12 cellular contexts compared by ENCODE assay signal in the genomic region with DNA sequence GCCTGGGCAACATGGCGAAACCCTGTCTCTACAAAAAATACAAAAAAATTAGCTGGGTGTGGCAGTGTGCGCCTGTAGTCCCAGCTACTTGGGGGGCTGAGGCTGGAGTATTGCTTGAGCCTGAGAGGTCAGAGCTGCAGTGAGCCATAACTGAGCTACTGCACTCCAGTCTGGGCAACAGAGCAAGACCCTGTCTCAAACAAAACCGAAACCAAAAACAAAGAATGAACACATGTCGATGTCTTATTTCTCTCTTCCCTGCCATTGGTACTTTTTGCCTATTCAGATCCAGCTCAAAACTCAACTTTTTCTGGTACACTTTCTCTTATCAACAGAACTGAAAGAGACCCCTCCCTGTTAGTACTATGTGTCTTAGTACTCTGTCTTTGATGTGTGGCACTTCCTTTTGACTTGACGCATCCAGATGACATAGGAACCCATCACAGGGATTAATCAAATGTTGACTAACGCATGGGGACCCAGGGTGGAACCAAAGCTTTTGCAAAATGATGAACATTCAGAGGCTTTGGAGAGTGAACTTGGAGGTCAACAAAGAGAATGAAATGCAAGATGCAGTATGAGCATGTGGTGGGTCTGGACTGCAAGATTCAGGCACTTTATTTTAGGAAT. TPM values are rescaled to one million over a fixed set of nuclear protein-coding genes. Genes with fewer than 3 reads are reported as not detected.
A peak's percentile ranks its signal among the peaks of the same experiment; 100 is the strongest.
DNase-seq lines count a peak whose midpoint lies in the region; FAIRE-seq and TF ChIP-seq lines count a peak whose summit lies in the region.
"Had no signal": no experiment of that assay in that cellular context is flagged by ENCODE, and none has a peak within 500 bp of the region (broad histone marks: within the 10 kb centered on the region; RNA-seq: fewer than 3 reads in every experiment).

No MANE protein-coding gene starts in this region.

- H3K79me2 ChIP-seq in astrocyte (ENCODE audit: insufficient read depth, low read length) (peaks cover 96% of the 10 kb centered on the region), neural progenitor cell (ENCODE audit: low read depth) (peaks cover 17% of the 10 kb centered on the region)

- peaks cover 65% of the 10 kb centered on the region for H4K20me1 ChIP-seq in astrocyte (ENCODE audit: insufficient read depth, low read length)
- H4K20me1 ChIP-seq in neural progenitor cell (ENCODE audit: low read depth), result no peaks in the 10 kb centered on the region

- H3K4me3 ChIP-seq in astrocyte (ENCODE audit: insufficient read depth, low read depth, low read length), result no peak overlapping the region
- H3K4me3 ChIP-seq in skeletal muscle tissue (ENCODE audit: low read length in 3 of 3), result no peak overlapping the region
- H3K4me3 ChIP-seq in neural progenitor cell, result no peak overlapping the region
- no peak overlapping the region for H3K4me3 ChIP-seq in adrenal gland
- H3K4me3 ChIP-seq: A549 had no signal

- no peak for TF ChIP-seq POLR2A in adrenal gland (IDR thresholded peaks at IDR 0.05)

- H3K36me3 Mint-ChIP-seq in activated CD4-positive, alpha-beta T cell treated with anti-CD3 and anti-CD28 coated beads, Interleukin-2, amount 10 ng/mL, durations not matched to agents 7 days and 5 days (ENCODE audit: low read depth), result peaks cover 3% of the 10 kb centered on the region
- H3K36me3 Mint-ChIP-seq in HFFc6 (ENCODE audit: low read depth) (no peaks in the 10 kb centered on the region), astrocyte (ENCODE audit: low read depth, unreplicated experiment) (peaks cover 12% of the 10 kb centered on the region), neural progenitor cell (peaks cover 12% of the 10 kb centered on the region)
- H3K36me3 Mint-ChIP-seq: activated naive CD8-positive, alpha-beta T cell treated with anti-CD3 and anti-CD28 coated beads, Interleukin-2, amount 10 ng/mL, durations not matched to agents 7 days and 5 days had no signal

- H3K27ac Mint-ChIP-seq in activated CD4-positive, alpha-beta T cell treated with anti-CD3 and anti-CD28 coated beads, Interleukin-2, amount 10 ng/mL, durations not matched to agents 7 days and 5 days, result peak overlapping the region; percentile 69
- H3K27ac Mint-ChIP-seq in HFFc6, result no peak overlapping the region
- peak overlapping the region; percentile 55 for H3K27ac Mint-ChIP-seq in astrocyte (ENCODE audit: unreplicated experiment)
- no peak overlapping the region for H3K27ac Mint-ChIP-seq in neural progenitor cell
- H3K27ac Mint-ChIP-seq: activated naive CD8-positive, alpha-beta T cell treated with anti-CD3 and anti-CD28 coated beads, Interleukin-2, amount 10 ng/mL, durations not matched to agents 7 days and 5 days had no signal

- H2AFZ ChIP-seq in astrocyte (ENCODE audit: low read depth, low read length), result no peak overlapping the region
- H2AFZ ChIP-seq in neural progenitor cell (replicated peaks), result no peak overlapping the region

- H3K4me2 ChIP-seq in astrocyte (ENCODE audit: low read length) (peak overlapping the region; percentile 26), neural progenitor cell (no peak overlapping the region)
- H3K4me2 ChIP-seq: A549 had no signal

- H3K27me3 ChIP-seq in astrocyte (ENCODE audit: insufficient read depth, low read length), result no peaks in the 10 kb centered on the region
- no peaks in the 10 kb centered on the region for H3K27me3 ChIP-seq in skeletal muscle tissue (ENCODE audit: control insufficient read depth in 3 of 3, insufficient read depth in 3 of 3, low read length in 3 of 3)
- H3K27me3 ChIP-seq in neural progenitor cell, result no peaks in the 10 kb centered on the region
- no peaks in the 10 kb centered on the region for H3K27me3 ChIP-seq in adrenal gland

- peaks cover 46% of the 10 kb centered on the region for H3K4me1 Mint-ChIP-seq in activated CD4-positive, alpha-beta T cell treated with anti-CD3 and anti-CD28 coated beads, Interleukin-2, amount 10 ng/mL, durations not matched to agents 7 days and 5 days
- H3K4me1 Mint-ChIP-seq in HFFc6 (ENCODE audit: low read depth), result peaks cover 13% of the 10 kb centered on the region
- peaks cover 28% of the 10 kb centered on the region for H3K4me1 Mint-ChIP-seq in astrocyte (ENCODE audit: low read depth, unreplicated experiment)
- H3K4me1 Mint-ChIP-seq in neural progenitor cell, result peaks cover 15% of the 10 kb centered on the region

- peaks cover 14% of the 10 kb centered on the region for H3K27me3 Mint-ChIP-seq in activated CD4-positive, alpha-beta T cell treated with anti-CD3 and anti-CD28 coated beads, Interleukin-2, amount 10 ng/mL, durations not matched to agents 7 days and 5 days
- H3K27me3 Mint-ChIP-seq in HFFc6 (ENCODE audit: insufficient read depth) (peaks cover 10% of the 10 kb centered on the region), astrocyte (ENCODE audit: low read depth, unreplicated experiment) (no peaks in the 10 kb centered on the region), neural progenitor cell (ENCODE audit: insufficient read depth, low read depth) (no peaks in the 10 kb centered on the region)

- H3K4me1 ChIP-seq in astrocyte (ENCODE audit: insufficient read depth, low read length) (peaks cover 10% of the 10 kb centered on the region), skeletal muscle tissue (ENCODE audit: control insufficient read depth in 3 of 3, insufficient read depth in 3 of 3, low read length in 3 of 3) (peaks cover 0 to 3% (median 2%) of the 10 kb centered on the region in 3 donors), neural progenitor cell (peaks cover 4% of the 10 kb centered on the region), adrenal gland (replicated peaks in 1 of 2) (no peaks in the 10 kb centered on the region)

- CTCF ChIA-PET in activated CD4-positive, alpha-beta T cell treated with anti-CD3 and anti-CD28 coated beads, Interleukin-2, amount 10 ng/mL, durations not matched to agents 7 days and 5 days (lab: Charles Lee), result no interaction called here

- FAIRE-seq in astrocyte (lab: Jason Lieb, UNC), result no peak
- FAIRE-seq: A549 had no signal

- no peaks in the 10 kb centered on the region for H3K9me3 Mint-ChIP-seq in activated CD4-positive, alpha-beta T cell treated with anti-CD3 and anti-CD28 coated beads, Interleukin-2, amount 10 ng/mL, durations not matched to agents 7 days and 5 days
- H3K9me3 Mint-ChIP-seq in HFFc6 (no peaks in the 10 kb centered on the region), astrocyte (ENCODE audit: unreplicated experiment) (no peaks in the 10 kb centered on the region), neural progenitor cell (no peaks in the 10 kb centered on the region)
- H3K9me3 Mint-ChIP-seq: activated naive CD8-positive, alpha-beta T cell treated with anti-CD3 and anti-CD28 coated beads, Interleukin-2, amount 10 ng/mL, durations not matched to agents 7 days and 5 days had no signal

- no peak for DNase-seq in activated CD4-positive, alpha-beta T cell treated with anti-CD3 and anti-CD28 coated beads, Interleukin-2, amount 10 ng/mL, durations not matched to agents 7 days and 5 days
- DNase-seq in activated CD4-positive, alpha-beta T cell treated with anti-CD3 and anti-CD28 coated beads for 4 hours, result no peak
- no peak for DNase-seq in HFFc6
- DNase-seq in astrocyte (ENCODE audit: low read depth), result no peak
- no peak for DNase-seq in neural progenitor cell (ENCODE audit: low spot score)
- DNase-seq in COLO829 (ENCODE audit: low spot score), result no peak
- no peak for DNase-seq in adrenal gland
- DNase-seq: activated naive CD8-positive, alpha-beta T cell treated with anti-CD3 and anti-CD28 coated beads, Interleukin-2, amount 10 ng/mL, durations not matched to agents 7 days and 5 days; NCI-H146; occipital lobe had no signal

- POLR2A ChIA-PET in activated CD4-positive, alpha-beta T cell treated with anti-CD3 and anti-CD28 coated beads, Interleukin-2, amount 10 ng/mL, durations not matched to agents 7 days and 5 days (lab: Charles Lee), result no interaction called here

- H3K4me3 Mint-ChIP-seq in activated CD4-positive, alpha-beta T cell treated with anti-CD3 and anti-CD28 coated beads, Interleukin-2, amount 10 ng/mL, durations not matched to agents 7 days and 5 days, result peak overlapping the region; percentile 4
- H3K4me3 Mint-ChIP-seq in HFFc6 (peak overlapping the region; percentile 75; the same call in 1 of the 2 replicates), astrocyte (ENCODE audit: unreplicated experiment) (no peak overlapping the region), neural progenitor cell (no peak overlapping the region)
- H3K4me3 Mint-ChIP-seq: activated naive CD8-positive, alpha-beta T cell treated with anti-CD3 and anti-CD28 coated beads, Interleukin-2, amount 10 ng/mL, durations not matched to agents 7 days and 5 days had no signal

- H3K36me3 ChIP-seq in astrocyte (ENCODE audit: insufficient read depth, low read length) (no peaks in the 10 kb centered on the region), skeletal muscle tissue (ENCODE audit: control insufficient read depth in 3 of 3, insufficient read depth in 3 of 3, low read length in 3 of 3) (no peaks in the 10 kb centered on the region), neural progenitor cell (no peaks in the 10 kb centered on the region), adrenal gland (replicated peaks in 1 of 2) (no peaks in the 10 kb centered on the region)

- H3K9me3 ChIP-seq in astrocyte (ENCODE audit: insufficient read depth, low read depth, low read length) (no peaks in the 10 kb centered on the region), skeletal muscle tissue (ENCODE audit: control insufficient read depth in 3 of 3, low read length in 3 of 3) (no peaks in the 10 kb centered on the region), neural progenitor cell (ENCODE audit: low read depth) (no peaks in the 10 kb centered on the region), adrenal gland (replicated peaks in 1 of 3) (no peaks in the 10 kb centered on the region)
- H3K9me3 ChIP-seq: A549 had no signal

- WGBS in adrenal gland, 4 donors, result 64 to 74% (median 68%) methylated on average over 6 of the region's 6 CpGs

- TF ChIP-seq CTCF in HFFc6 (IDR thresholded peaks at IDR 0.05), result no peak
- TF ChIP-seq CTCF in astrocyte (IDR thresholded peaks at IDR 0.05; ENCODE audit: insufficient read depth, low read depth, low read length), result no peak
- TF ChIP-seq CTCF in neural progenitor cell (IDR thresholded peaks at IDR 0.05), result no peak
- no peak for TF ChIP-seq CTCF in adrenal gland (IDR thresholded peaks at IDR 0.05)

- intact Hi-C loops in adrenal gland (cut with DNase I), result no loop called here

- no peak overlapping the region for H3K27ac ChIP-seq in astrocyte (ENCODE audit: low read depth, low read length)
- H3K27ac ChIP-seq in skeletal muscle tissue (ENCODE audit: low read depth, low read length), result peak overlapping the region; percentile 62
- no peak overlapping the region for H3K27ac ChIP-seq in neural progenitor cell
- H3K27ac ChIP-seq in adrenal gland, result peak overlapping the region in 2 of 5 donors; percentile 22 to 78
- H3K27ac ChIP-seq: A549 had no signal

- no peaks in the 10 kb centered on the region for H3F3A ChIP-seq in neural progenitor cell (ENCODE audit: low read depth)

- H3K9ac ChIP-seq in astrocyte (ENCODE audit: low read length) (no peak overlapping the region), skeletal muscle tissue (ENCODE audit: low read depth in 1 of 3, low read length in 3 of 3) (peak overlapping the region in 1 of 3 donors; percentile 21), neural progenitor cell (no peak overlapping the region)

RNA-seq across cellular contexts. Expression of a gene that starts 44.8 kb away (rescaled TPM):
- total RNA-seq in activated CD4-positive, alpha-beta T cell treated with anti-CD3 and anti-CD28 coated beads, Interleukin-2, amount 10 ng/mL, durations not matched to agents 7 days and 5 days, result under 1 TPM; 0.52 to 0.60 TPM
- total RNA-seq in HFFc6 (2021; fragmentation: NEBNext Ultra II Directional; extraction: Animal tissue kit (Norgen Biotek cat#: 25700)), result 1 to 10 TPM; 3.7 to 8.6 (median 7.0) TPM
- 76.1 and 115 TPM in 2 replicates for total RNA-seq in astrocyte
- 99.7 TPM for total RNA-seq in skeletal muscle tissue
- total RNA-seq in neural progenitor cell (ENCODE audit: low replicate concordance), result 60.8 and 81.3 TPM in 2 replicates
- total RNA-seq in adrenal gland, result 10 to 100 TPM; 19.4 to 46.1 (median 27.2) TPM
- 10 to 100 TPM; 10.8 to 16.7 (median 15.2) TPM for polyA plus RNA-seq in adrenal gland

Comparison
In these comparisons a context has a peak if more than half of its experiments do, and no peak if none do; other contexts are left out.
1. H3K27ac Mint-ChIP-seq: peak in activated CD4-positive, alpha-beta T cell treated with anti-CD3 and anti-CD28 coated beads, Interleukin-2, amount 10 ng/mL, durations not matched to agents 7 days and 5 days (single experiment) and astrocyte (single experiment); none in HFFc6 (single experiment) and neural progenitor cell (single experiment).
2. H3K4me3 Mint-ChIP-seq: peak in activated CD4-positive, alpha-beta T cell treated with anti-CD3 and anti-CD28 coated beads, Interleukin-2, amount 10 ng/mL, durations not matched to agents 7 days and 5 days (single experiment) and HFFc6 (single experiment); none in astrocyte (single experiment) and neural progenitor cell (single experiment).